In genomic region chr1:24557220-24557619, GRCh38 we compare ENCODE assay signal across 28 cellular contexts. TPM values are rescaled to one million over a fixed set of nuclear protein-coding genes. Genes with fewer than 3 reads are reported as not detected.
DNase-seq lines count a peak whose midpoint lies in the region; ATAC-seq and TF ChIP-seq lines count a peak whose summit lies in the region.
"Had no signal": no experiment of that assay in that cellular context is flagged by ENCODE, and none has a peak within 500 bp of the region (broad histone marks: within the 10 kb centered on the region; RNA-seq: fewer than 3 reads in every experiment).

No MANE protein-coding gene starts in this region.

- H3K27me3 ChIP-seq in stomach, result peaks cover 5 to 49% (median 14%) of the 10 kb centered on the region in 3 donors
- peaks cover 0 to 42% (median 8%) of the 10 kb centered on the region in 3 donors for H3K27me3 ChIP-seq in psoas muscle (ENCODE audit: insufficient read depth in 3 of 3, low read length in 2 of 3)
- H3K27me3 ChIP-seq: testis, vagina had no signal

- H3K36me3 ChIP-seq in KOPT-K1 (ENCODE audit: insufficient read depth, low read length) (no peaks in the 10 kb centered on the region), stomach (no peaks in the 10 kb centered on the region), psoas muscle (ENCODE audit: insufficient read depth in 1 of 2, low read depth in 1 of 2) (no peaks in the 10 kb centered on the region)
- H3K36me3 ChIP-seq: gastrocnemius medialis, HAP-1, vagina had no signal

- TF ChIP-seq POLR2A in stomach (IDR thresholded peaks at IDR 0.05), result no peak

- H3K4me1 Mint-ChIP-seq in chondrocyte (ENCODE audit: low read depth), result peaks cover 15% of the 10 kb centered on the region

- peaks cover 23% of the 10 kb centered on the region for H3K27me3 Mint-ChIP-seq in chondrocyte (ENCODE audit: low read depth)

- no peaks in the 10 kb centered on the region for H3K36me3 Mint-ChIP-seq in chondrocyte (ENCODE audit: low read depth)

- H3K4me1 ChIP-seq in stomach (peaks cover 7 to 44% (median 19%) of the 10 kb centered on the region in 4 donors), psoas muscle (no peaks in the 10 kb centered on the region)
- H3K4me1 ChIP-seq: testis had no signal

- no peak for TF ChIP-seq CTCF in chondrocyte (IDR thresholded peaks at IDR 0.05)
- no peak for TF ChIP-seq CTCF in stomach (IDR thresholded peaks at IDR 0.05)
- no peak for TF ChIP-seq CTCF in psoas muscle (IDR thresholded peaks at IDR 0.05)

- DNase-seq in activated effector memory CD4-positive, alpha-beta T cell treated with anti-CD3 and anti-CD28 coated beads, Interleukin-2, amount 50 U/mL, for 16 hours, result peak; percentile 27
- no peak for DNase-seq in activated effector memory CD4-positive, alpha-beta T cell treated with Interleukin-2 at 50 U/mL for 16 hours
- DNase-seq in chondrocyte (ENCODE audit: low spot score) (peak; percentile 47), stomach (no peak), NCI-H524 (lab: John Stamatoyannopoulos, UW) (no peak), NCI-H1417 (lab: John Stamatoyannopoulos, UW) (no peak), psoas muscle (no peak)
- DNase-seq: activated CD4-positive, alpha-beta T cell treated with anti-CD3 and anti-CD28 coated beads for 1 hour; activated CD8-positive, alpha-beta T cell treated with anti-CD3 and anti-CD28 coated beads for 36 hours; cerebellar nuclear complex; DND-41; dorsolateral prefrontal cortex; gastrocnemius medialis; NCI-H1105; NCI-H2081 treated with DMSO at 0.1 percent for 48 hours; NCI-H446; NCI-H82; stimulated activated CD4-positive, alpha-beta T cell treated with anti-CD3 and anti-CD28 coated beads, Interleukin-15, amount 100 ng/mL, for 24 hours; stimulated activated naive CD4-positive, alpha-beta T cell; testis had no signal

- no peaks in the 10 kb centered on the region for H3K9me3 Mint-ChIP-seq in chondrocyte (ENCODE audit: low read depth)
- H3K9me3 Mint-ChIP-seq: activated CD8-positive, alpha-beta T cell treated with anti-CD3 and anti-CD28 coated beads for 36 hours; activated T-helper 17 cell treated with anti-CD3 and anti-CD28 coated beads, Interleukin-2, amount 50 U/mL, for 72 hours; T-helper 1 cell treated with Interleukin-12 subunit alpha and Interleukin-12 subunit beta and Interleukin-4 antibody, amounts not matched to agents 30 μg/mL and 1 μg/mL, for 36 hours had no signal

- no peak overlapping the region for H3K27ac Mint-ChIP-seq in chondrocyte (ENCODE audit: unreplicated experiment)
- H3K27ac Mint-ChIP-seq: activated CD8-positive, alpha-beta T cell treated with anti-CD3 and anti-CD28 coated beads for 36 hours; activated T-helper 17 cell treated with anti-CD3 and anti-CD28 coated beads, Interleukin-2, amount 50 U/mL, for 72 hours; T-helper 1 cell treated with Interleukin-12 subunit alpha and Interleukin-12 subunit beta and Interleukin-4 antibody, amounts not matched to agents 30 μg/mL and 1 μg/mL, for 36 hours had no signal

- H3K9me3 ChIP-seq in KOPT-K1 (ENCODE audit: insufficient read depth, low read length, poor library complexity, severe bottlenecking) (no peaks in the 10 kb centered on the region), stomach (no peaks in the 10 kb centered on the region), psoas muscle (no peaks in the 10 kb centered on the region)
- H3K9me3 ChIP-seq: gastrocnemius medialis, HAP-1, testis, vagina had no signal

- peak overlapping the region; percentile 23 for H3K27ac ChIP-seq in KOPT-K1 (ENCODE audit: low read depth, low read length, poor library complexity, severe bottlenecking)
- H3K27ac ChIP-seq in stomach, result peak overlapping the region in 4 of 5 donors; percentile 4 to 33 (median 28)
- H3K27ac ChIP-seq in psoas muscle, result no peak overlapping the region
- H3K27ac ChIP-seq: 22Rv1, testis, vagina had no signal

- 85 to 96% (median 95%) methylated on average over 6 of the region's 6 CpGs for WGBS in stomach, 5 donors
- 88 to 94% (median 93%) methylated on average over 6 of the region's 6 CpGs for WGBS in psoas muscle, 3 donors

- intact Hi-C loops in stomach (cut with DNase I; ENCODE audit: low total_unique reads), result no loop called here
- intact Hi-C loops in psoas muscle (cut with DNase I), result no loop called here

- ATAC-seq in psoas muscle, result no peak
- ATAC-seq: activated CD8-positive, alpha-beta T cell treated with anti-CD3 and anti-CD28 coated beads for 36 hours; activated T-helper 17 cell treated with anti-CD3 and anti-CD28 coated beads, Interleukin-2, amount 50 U/mL, for 72 hours; gastrocnemius medialis had no signal

- no peak for TF ChIP-seq EP300 in stomach (IDR thresholded peaks at IDR 0.05)

- H3K4me3 ChIP-seq in stomach, result no peak overlapping the region
- H3K4me3 ChIP-seq in psoas muscle, result no peak overlapping the region
- H3K4me3 ChIP-seq: gastrocnemius medialis, HAP-1, testis, vagina had no signal

- H3K4me3 Mint-ChIP-seq in chondrocyte (ENCODE audit: unreplicated experiment), result no peak overlapping the region
- H3K4me3 Mint-ChIP-seq: T-helper 1 cell treated with Interleukin-12 subunit alpha and Interleukin-12 subunit beta and Interleukin-4 antibody, amounts not matched to agents 30 μg/mL and 1 μg/mL, for 36 hours had no signal

RNA-seq across cellular contexts. Expression of gene NCMAP, which starts 1.3 kb away (rescaled TPM):
- total RNA-seq in chondrocyte (not detected in 3 replicates), stomach (1 to 10 TPM in 3 of 5 donors, under 1 TPM in 2; 0.29 to 9.3 (median 3.9) TPM), psoas muscle (not detected)
- polyA plus RNA-seq in stomach (1 to 10 TPM; 2.4 to 5.0 (median 4.3) TPM), psoas muscle (under 1 TPM; 0.04 to 0.14 (median 0.06) TPM)
- total RNA-seq: activated T-helper 17 cell treated with anti-CD3 and anti-CD28 coated beads, Interleukin-2, amount 50 U/mL, for 72 hours; lung microvascular endothelial cell; posterior vena cava had no signal

RNA-seq across cellular contexts. Expression of gene RCAN3, which starts 54.6 kb away (rescaled TPM):
- total RNA-seq in chondrocyte, result 14.5 to 16.2 TPM (median 15.2 TPM) in 3 replicates
- total RNA-seq in stomach, result 10 to 100 TPM in 2 of 5 donors, 1 to 10 TPM in 3; 2.9 to 52.0 (median 9.3) TPM
- polyA plus RNA-seq in stomach, result 10 to 100 TPM in 1 of 3 donors, 1 to 10 TPM in 2; 5.7 to 10.7 (median 5.9) TPM
- 1 to 10 TPM in 3 of 4 donors, under 1 TPM in 1; 0.96 to 3.0 (median 1.8) TPM for total RNA-seq in psoas muscle
- polyA plus RNA-seq in psoas muscle, result under 1 TPM; 0.31 to 0.81 (median 0.77) TPM

Comparison
In these comparisons a context has a peak if more than half of its experiments do, and no peak if none do; other contexts are left out.
1. DNase-seq: peak in activated effector memory CD4-positive, alpha-beta T cell treated with anti-CD3 and anti-CD28 coated beads, Interleukin-2, amount 50 U/mL, for 16 hours (single experiment) and chondrocyte (single experiment); none in activated effector memory CD4-positive, alpha-beta T cell treated with Interleukin-2 at 50 U/mL for 16 hours (single experiment), stomach (single experiment), NCI-H524 (0 of 2), NCI-H1417 (0 of 3) and psoas muscle (0 of 2).